19 cellular contexts compared by ENCODE assay signal in genomic region chr5:97854871-97855762, GRCh38.
DNase-seq lines count a peak whose midpoint lies in the region; ATAC-seq and TF ChIP-seq lines count a peak whose summit lies in the region.
"Had no signal": no experiment of that assay in that cellular context is flagged by ENCODE, and none has a peak within 500 bp of the region (broad histone marks: within the 10 kb centered on the region; RNA-seq: fewer than 3 reads in every experiment).

No MANE protein-coding gene starts in this region.

- TF ChIP-seq RAD21 in IMR-90 (IDR thresholded peaks at IDR 0.05; ENCODE audit: low read length), result no peak

- intact Hi-C loops in IMR-90 (cut with micrococcal nuclease), result no loop called here

- ATAC-seq in IMR-90 (ENCODE audit: low read depth), result peak; percentile 95
- ATAC-seq: activated naive CD8-positive, alpha-beta T cell treated with anti-CD3 and anti-CD28 coated beads, Interleukin-2, amount 50 U/mL, for 24 hours had no signal

- no peaks in the 10 kb centered on the region for H3K4me1 Mint-ChIP-seq in endodermal cell
- H3K4me1 Mint-ChIP-seq: activated naive CD8-positive, alpha-beta T cell treated with anti-CD3 and anti-CD28 coated beads, Interleukin-2, amount 50 U/mL, for 24 hours; IgD-negative memory B cell had no signal

- BruUV-seq in IMR-90 (replicated peaks; lab: Mats Ljungman, UMichigan), result no TSS peak

- TF ChIP-seq CTCF in IMR-90 (conservative IDR thresholded peaks at IDR 0.05; ENCODE audit: low read depth, low read length) (no peak), endodermal cell (conservative IDR thresholded peaks at IDR 0.05) (no peak), kidney epithelial cell (IDR thresholded peaks at IDR 0.05; ENCODE audit: insufficient read depth, low read length, poor library complexity, severe bottlenecking) (no peak), WERI-Rb-1 (IDR thresholded peaks at IDR 0.05; ENCODE audit: low read depth, low read length) (no peak)

- no peak overlapping the region for H3K4me2 ChIP-seq in IMR-90 (ENCODE audit: low read depth, low read length)
- H3K4me2 ChIP-seq: smooth muscle cell had no signal

- H2AFZ ChIP-seq in ACC112 (ENCODE audit: low read length, unreplicated experiment) (peak overlapping the region; percentile 39), IMR-90 (replicated peaks; ENCODE audit: low read length, poor library complexity) (peak overlapping the region; percentile 71)

- H2AK9ac ChIP-seq in IMR-90 (replicated peaks; ENCODE audit: low read depth, low read length, poor library complexity), result peak overlapping the region; percentile 58

- H4K91ac ChIP-seq in IMR-90 (ENCODE audit: insufficient read depth, low read depth, low read length), result peak overlapping the region; percentile 1; the same call in 1 of the 2 replicates

- no peaks in the 10 kb centered on the region for H3K36me3 Mint-ChIP-seq in endodermal cell (ENCODE audit: low read depth)
- H3K36me3 Mint-ChIP-seq: IgD-negative memory B cell had no signal

- H3K36me3 ChIP-seq in ACC112 (ENCODE audit: insufficient read depth, low read length) (no peaks in the 10 kb centered on the region), IMR-90 (ENCODE audit: control insufficient read depth, insufficient read depth, low read length) (no peaks in the 10 kb centered on the region), endodermal cell (ENCODE audit: control insufficient read depth, insufficient read depth, low read length) (no peaks in the 10 kb centered on the region), kidney epithelial cell (ENCODE audit: control insufficient read depth, insufficient read depth, low read length) (no peaks in the 10 kb centered on the region), WERI-Rb-1 (no peaks in the 10 kb centered on the region)
- H3K36me3 ChIP-seq: stomach had no signal

- dilution Hi-C loops in IMR-90 (cut with HindIII; ENCODE audit: low sequenced_read_pairs, unreplicated experiment), result no loop called here

- in situ Hi-C loops in IMR-90 (cut with MboI; ENCODE audit: low sequenced_read_pairs), result no loop called here

- H3K79me2 ChIP-seq in ACC112 (ENCODE audit: control insufficient read depth, insufficient read depth, low read length, unreplicated experiment), result no peaks in the 10 kb centered on the region

- H3K23ac ChIP-seq in IMR-90 (ENCODE audit: low read depth, low read length), result no peak overlapping the region

- H3K9ac ChIP-seq in IMR-90 (ENCODE audit: low read depth, low read length), result no peak overlapping the region
- H3K9ac ChIP-seq in endodermal cell (ENCODE audit: extremely low read depth, low read length, poor library complexity, severe bottlenecking), result no peak overlapping the region

- no peak overlapping the region for H3K56ac ChIP-seq in IMR-90 (ENCODE audit: extremely low read depth, insufficient read depth, low read length)

- peak overlapping the region; percentile 65 for H3K18ac ChIP-seq in IMR-90 (ENCODE audit: low read depth, low read length)

- no peak overlapping the region for H2AK5ac ChIP-seq in IMR-90 (ENCODE audit: low read depth, low read length)

- POLR2A ChIA-PET in IMR-90 (lab: Charles Lee; ENCODE audit: unreplicated experiment), result no interaction called here

- peaks cover 6% of the 10 kb centered on the region for H3K4me1 ChIP-seq in ACC112 (ENCODE audit: control insufficient read depth, insufficient read depth, low read length, unreplicated experiment)
- peaks cover 7% of the 10 kb centered on the region for H3K4me1 ChIP-seq in IMR-90 (ENCODE audit: control insufficient read depth, insufficient read depth, low read length)
- H3K4me1 ChIP-seq in endodermal cell (ENCODE audit: control insufficient read depth, insufficient read depth, low read length), result no peaks in the 10 kb centered on the region
- H3K4me1 ChIP-seq: stomach had no signal

- no peak overlapping the region for H3K4me3 Mint-ChIP-seq in endodermal cell
- H3K4me3 Mint-ChIP-seq: activated naive CD8-positive, alpha-beta T cell treated with anti-CD3 and anti-CD28 coated beads, Interleukin-2, amount 50 U/mL, for 24 hours; activated T-cell treated with anti-CD3 and anti-CD28 coated beads, Interleukin-2, amount 50 U/mL, for 24 hours; IgD-negative memory B cell had no signal

- no peaks in the 10 kb centered on the region for H4K20me1 ChIP-seq in IMR-90 (ENCODE audit: insufficient read depth, low read length)

- H3K9me3 ChIP-seq in IMR-90 (ENCODE audit: control insufficient read depth, insufficient read depth, low read length), result 0 out of 2 replicates have a peak, but pooled peaks cover 2% of the 10 kb centered on the region
- no peaks in the 10 kb centered on the region for H3K9me3 ChIP-seq in endodermal cell (ENCODE audit: control insufficient read depth, low read length)
- H3K9me3 ChIP-seq in WERI-Rb-1 (ENCODE audit: severe bottlenecking), result peaks cover 5% of the 10 kb centered on the region

- H3K27ac ChIP-seq in ACC112 (ENCODE audit: low read depth, low read length), result no peak overlapping the region
- no peak overlapping the region for H3K27ac ChIP-seq in IMR-90 (ENCODE audit: insufficient read depth, low read length)
- no peak overlapping the region for H3K27ac ChIP-seq in endodermal cell (ENCODE audit: low read depth, low read length)
- no peak overlapping the region for H3K27ac ChIP-seq in WERI-Rb-1
- H3K27ac ChIP-seq: coronary artery, stomach had no signal

- no peaks in the 10 kb centered on the region for H3K27me3 Mint-ChIP-seq in endodermal cell (ENCODE audit: insufficient read depth)
- H3K27me3 Mint-ChIP-seq: activated naive CD8-positive, alpha-beta T cell treated with anti-CD3 and anti-CD28 coated beads, Interleukin-2, amount 50 U/mL, for 24 hours; activated T-cell treated with anti-CD3 and anti-CD28 coated beads, Interleukin-2, amount 50 U/mL, for 24 hours; IgD-negative memory B cell had no signal

- H3K27ac Mint-ChIP-seq in endodermal cell, result no peak overlapping the region
- H3K27ac Mint-ChIP-seq: activated naive CD8-positive, alpha-beta T cell treated with anti-CD3 and anti-CD28 coated beads, Interleukin-2, amount 50 U/mL, for 24 hours; activated T-cell treated with anti-CD3 and anti-CD28 coated beads, Interleukin-2, amount 50 U/mL, for 24 hours; IgD-negative memory B cell had no signal

- CTCF ChIA-PET in IMR-90 (lab: Yijun Ruan, JAX), result interaction anchor here (0.5 kb wide), 1 partner anchor 738 kb away, joined by 3 read pairs; no protein-coding TSS in a partner anchor

- peak overlapping the region; percentile 29 to 57; a peak in 2 of 4 replicates for H4K8ac ChIP-seq in IMR-90 (ENCODE audit: low read depth in 2 of 2, low read length in 2 of 2)

- H3K9me3 Mint-ChIP-seq in endodermal cell, result peaks cover 5% of the 10 kb centered on the region

- H3K4me3 ChIP-seq in ACC112 (ENCODE audit: low read depth, low read length) (no peak overlapping the region), IMR-90 (ENCODE audit: insufficient read depth, low read depth, low read length) (no peak overlapping the region), endodermal cell (ENCODE audit: low read length) (no peak overlapping the region), kidney epithelial cell (ENCODE audit: low read depth, low read length) (no peak overlapping the region), WERI-Rb-1 (ENCODE audit: low read depth, low read length) (no peak overlapping the region)
- H3K4me3 ChIP-seq: coronary artery, smooth muscle cell, stomach had no signal

- H2BK120ac ChIP-seq in IMR-90 (ENCODE audit: low read depth, low read length), result peak overlapping the region; percentile 20

- no peaks in the 10 kb centered on the region for H3K9me1 ChIP-seq in IMR-90 (ENCODE audit: insufficient read depth, low read length)

- no peak for TF ChIP-seq POLR2A in IMR-90 (IDR thresholded peaks at IDR 0.05; ENCODE audit: low read depth, low read length)

- H2BK20ac ChIP-seq in IMR-90 (ENCODE audit: low read depth, low read length), result peak overlapping the region; percentile 44

- H3K4ac ChIP-seq in IMR-90 (ENCODE audit: low read depth, low read length), result peak overlapping the region; percentile 18

- H3K79me1 ChIP-seq in IMR-90 (ENCODE audit: low read depth in 1 of 2, low read length in 2 of 2), result no peaks in the 10 kb centered on the region

- H2BK5ac ChIP-seq in IMR-90 (ENCODE audit: low read depth, low read length, poor library complexity, severe bottlenecking), result no peak overlapping the region

- no peaks in the 10 kb centered on the region for H3K27me3 ChIP-seq in ACC112 (ENCODE audit: insufficient read depth, low read length)
- no peaks in the 10 kb centered on the region for H3K27me3 ChIP-seq in IMR-90 (ENCODE audit: control insufficient read depth, insufficient read depth, low read length)
- H3K27me3 ChIP-seq in endodermal cell (ENCODE audit: control insufficient read depth, insufficient read depth, low read length, poor library complexity, severe bottlenecking), result no peaks in the 10 kb centered on the region
- H3K27me3 ChIP-seq in kidney epithelial cell (ENCODE audit: control insufficient read depth, insufficient read depth, low read length), result no peaks in the 10 kb centered on the region
- no peaks in the 10 kb centered on the region for H3K27me3 ChIP-seq in WERI-Rb-1 (ENCODE audit: insufficient read depth, low read depth, severe bottlenecking)
- H3K27me3 ChIP-seq: stomach had no signal

- DNase-seq in IMR-90, result peak; percentile 72
- DNase-seq in endodermal cell, result peak; percentile 67
- DNase-seq in kidney epithelial cell (ENCODE audit: low read depth), result peak; percentile 14
- DNase-seq in RPMI8226, result no peak
- no peak for DNase-seq in mucosa of gallbladder (ENCODE audit: low spot score)
- DNase-seq in WERI-Rb-1, result no peak
- DNase-seq in SIG-M5 (lab: John Stamatoyannopoulos, UW), result no peak
- DNase-seq: activated CD4-positive, alpha-beta T cell treated with anti-CD3 and anti-CD28 coated beads, Interleukin-2, amount 50 U/mL, for 1 hour; activated naive CD8-positive, alpha-beta T cell treated with anti-CD3 and anti-CD28 coated beads, Interleukin-2, amount 50 U/mL, for 24 hours; activated T-cell treated with anti-CD3 and anti-CD28 coated beads, Interleukin-2, amount 50 U/mL, for 24 hours; mammary epithelial cell; NCI-H1436 treated with DMSO at 0.1 percent for 48 hours; NCI-H524 treated with DMSO at 0.1 percent for 48 hours; occipital lobe; stomach had no signal

- peak overlapping the region; percentile 3; the same call in 1 of the 2 replicates for H3K14ac ChIP-seq in IMR-90 (replicated peaks; ENCODE audit: low read depth, low read length)

- H4K5ac ChIP-seq in IMR-90 (ENCODE audit: low read depth, low read length), result 0 out of 2 replicates have a peak overlapping the region, but pooled peaks have one; percentile 4

- H2BK15ac ChIP-seq in IMR-90 (ENCODE audit: low read depth, low read length), result peak overlapping the region; percentile 40; the same call in 1 of the 3 replicates

- 60% methylated on average over 1 of the region's 9 CpGs; no CpG with 5 or more reads in 1 of the 2 experiments for WGBS in IMR-90 (ENCODE audit: extremely low coverage in 2 of 2, insufficient read length in 1 of 2), 2 experiments
- 94 to 97% methylated on average over 9 of the region's 9 CpGs for WGBS in endodermal cell (ENCODE audit: insufficient coverage in 1 of 2, insufficient read length in 1 of 2), 2 experiments

TF ChIP-seq in IMR-90, 13 proteins besides CTCF, POLR2A, EP300 and RAD21:
- TF ChIP-seq NFE2L2 (IDR thresholded peaks at IDR 0.05; ENCODE audit: low read depth, low read length) (peak; percentile 68), BHLHE40 (IDR thresholded peaks at IDR 0.05; ENCODE audit: low read depth, low read length) (no peak), MAFK (IDR thresholded peaks at IDR 0.05; ENCODE audit: low read depth, low read length) (peak; percentile 26; the same call in 1 of the 2 replicates), FOS (IDR thresholded peaks at IDR 0.05; ENCODE audit: low read depth, low read length) (no peak)

Comparison
In these comparisons a context has a peak if more than half of its experiments do, and no peak if none do; other contexts are left out.
1. DNase-seq: peak in IMR-90 (single experiment), endodermal cell (single experiment) and kidney epithelial cell (single experiment); none in RPMI8226 (single experiment), mucosa of gallbladder (single experiment), WERI-Rb-1 (single experiment) and SIG-M5 (single experiment).